Comparison of ENCODE assay signal across 8 cellular contexts in the genomic region with DNA sequence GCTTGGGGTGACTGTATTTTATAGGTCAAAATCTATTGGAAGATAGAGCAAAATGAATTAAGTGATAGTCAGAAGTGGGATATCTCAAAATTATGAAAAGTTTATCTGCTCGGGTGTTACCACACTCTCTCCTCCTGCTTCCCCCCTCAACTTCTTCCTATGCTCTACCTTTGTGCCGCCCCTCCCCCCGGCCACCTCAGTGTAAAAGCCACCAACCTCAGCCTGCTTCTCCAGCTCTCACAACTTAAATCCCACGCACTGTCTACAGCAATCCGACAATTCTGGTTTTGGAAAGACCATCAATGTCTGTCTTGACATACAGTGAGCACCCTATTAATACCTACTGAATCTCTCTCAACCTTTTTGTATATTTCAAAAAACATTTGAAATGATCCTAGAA.
"Had no signal": no experiment of that assay in that cellular context is flagged by ENCODE, and none has a peak within 500 bp of the region (broad histone marks: within the 10 kb centered on the region; RNA-seq: fewer than 3 reads in every experiment).

No MANE protein-coding gene starts in this region.

- H3K9me3 ChIP-seq: HAP-1 had no signal

- H3K4me1 Mint-ChIP-seq: IgD-negative memory B cell had no signal

- H3K36me3 Mint-ChIP-seq: IgD-negative memory B cell had no signal

- H3K4me1 ChIP-seq: HAP-1 had no signal

- H3K27me3 Mint-ChIP-seq: IgD-negative memory B cell had no signal

- H3K27ac Mint-ChIP-seq: HFFc6, IgD-negative memory B cell had no signal

- ATAC-seq: HCT116, HepG2 had no signal

- DNase-seq: GOT3, H7, HFFc6, KBM-7 had no signal

- H3K4me3 Mint-ChIP-seq: HFFc6, IgD-negative memory B cell had no signal

- H3K36me3 ChIP-seq: HAP-1 had no signal

- H3K4me3 ChIP-seq: HAP-1 had no signal
